Comparison of ENCODE assay signal across 18 cellular contexts in the genomic region with DNA sequence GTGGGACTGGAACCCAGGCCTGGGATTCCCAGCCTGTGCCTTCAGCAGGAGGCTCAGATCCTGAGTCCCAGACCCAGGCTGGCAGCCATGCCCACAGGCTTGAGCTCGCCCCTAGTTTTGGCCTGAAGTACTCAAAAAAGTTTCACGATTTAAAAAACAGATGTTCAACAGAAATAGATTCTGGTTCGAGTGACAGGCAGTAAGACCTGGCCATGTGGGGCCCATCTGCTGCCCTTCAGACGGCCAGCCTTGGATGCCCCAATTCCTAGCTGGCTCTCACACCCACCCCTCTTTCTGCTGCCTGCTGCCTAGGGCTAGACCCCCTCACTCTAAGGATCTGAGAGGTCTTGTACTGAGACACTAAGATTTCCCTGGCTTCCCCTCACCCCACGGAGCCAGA. TPM values are rescaled to one million over a fixed set of nuclear protein-coding genes. Genes with fewer than 3 reads are reported as not detected.
DNase-seq lines count a peak whose midpoint lies in the region; ATAC-seq and TF ChIP-seq lines count a peak whose summit lies in the region.
"Had no signal": no experiment of that assay in that cellular context is flagged by ENCODE, and none has a peak within 500 bp of the region (broad histone marks: within the 10 kb centered on the region; RNA-seq: fewer than 3 reads in every experiment).

No MANE protein-coding gene starts in this region.

- no peak overlapping the region for H3K4me2 ChIP-seq in hepatocyte
- H3K4me2 ChIP-seq: GM23338 had no signal

- CTCF ChIA-PET in Panc1 (lab: Charles Lee), result no interaction called here

- in situ Hi-C loops in Panc1 (cut with HindIII; ENCODE audit: low pct_unique_long_range_greater_than_20kb, low sequenced_read_pairs), result no loop called here

- no peaks in the 10 kb centered on the region for H3K9me3 ChIP-seq in Panc1 (ENCODE audit: control insufficient read depth, insufficient read depth, low read depth, low read length)
- no peaks in the 10 kb centered on the region for H3K9me3 ChIP-seq in hepatocyte (ENCODE audit: low read depth)
- no peaks in the 10 kb centered on the region for H3K9me3 ChIP-seq in skeletal muscle tissue (ENCODE audit: control insufficient read depth in 3 of 3, low read length in 3 of 3)
- H3K9me3 ChIP-seq: body of pancreas, left lung had no signal

- intact Hi-C loops in Panc1 (cut with micrococcal nuclease; ENCODE audit: unreplicated experiment), result no loop called here

- ATAC-seq in Panc1, result no peak
- ATAC-seq: body of pancreas, GM23338, left lung, natural killer cell, T-cell had no signal

- POLR2A ChIA-PET in Panc1 (lab: Charles Lee), result no interaction called here

- peaks cover 5% of the 10 kb centered on the region; the same call in 1 of the 2 replicates for H3K36me3 ChIP-seq in Panc1 (ENCODE audit: control insufficient read depth, insufficient read depth, low read length)
- H3K36me3 ChIP-seq in hepatocyte (replicated peaks; ENCODE audit: insufficient read depth, low read depth), result no peaks in the 10 kb centered on the region
- H3K36me3 ChIP-seq in skeletal muscle tissue (ENCODE audit: control insufficient read depth in 3 of 3, insufficient read depth in 3 of 3, low read length in 3 of 3), result peaks cover 5 to 19% (median 13%) of the 10 kb centered on the region in 3 donors

- TF ChIP-seq CTCF in Panc1 (IDR thresholded peaks at IDR 0.05) (no peak), hepatocyte (IDR thresholded peaks at IDR 0.05; ENCODE audit: poor library complexity) (no peak)

- H2AFZ ChIP-seq in hepatocyte, result no peak overlapping the region
- H2AFZ ChIP-seq: GM23338 had no signal

- H3K27me3 ChIP-seq in Panc1 (ENCODE audit: control insufficient read depth, insufficient read depth, low read length) (no peaks in the 10 kb centered on the region), hepatocyte (no peaks in the 10 kb centered on the region), skeletal muscle tissue (ENCODE audit: control insufficient read depth in 3 of 3, insufficient read depth in 3 of 3, low read length in 3 of 3) (no peaks in the 10 kb centered on the region)
- H3K27me3 ChIP-seq: body of pancreas had no signal

- no TSS peak for BruUV-seq in Panc1 (replicated peaks; lab: Mats Ljungman, UMichigan)

- peaks cover 13% of the 10 kb centered on the region for H3K79me2 ChIP-seq in hepatocyte

- H3K9ac ChIP-seq in skeletal muscle tissue (ENCODE audit: low read depth in 1 of 3, low read length in 3 of 3), result peak overlapping the region in 2 of 3 donors; percentile 6 to 68

- H3K27ac ChIP-seq in Panc1 (ENCODE audit: low read length) (peak overlapping the region; percentile 39; the same call in 1 of the 2 replicates), hepatocyte (peak overlapping the region; percentile 93), skeletal muscle tissue (ENCODE audit: low read depth, low read length) (peak overlapping the region; percentile 95)
- H3K27ac ChIP-seq: body of pancreas, left lung had no signal

- H3K4me1 ChIP-seq in Panc1 (ENCODE audit: control insufficient read depth, insufficient read depth, low read length) (peaks cover 21% of the 10 kb centered on the region), hepatocyte (ENCODE audit: insufficient read depth) (peaks cover 32% of the 10 kb centered on the region), skeletal muscle tissue (ENCODE audit: control insufficient read depth in 3 of 3, insufficient read depth in 3 of 3, low read length in 3 of 3) (peaks cover 65 to 81% (median 78%) of the 10 kb centered on the region in 3 donors)

- no peak overlapping the region for H3K4me3 ChIP-seq in Panc1 (ENCODE audit: low read depth in 2 of 2, low read length in 2 of 2)
- H3K4me3 ChIP-seq in hepatocyte, result no peak overlapping the region
- peak overlapping the region in 2 of 3 donors; percentile 27 to 35 for H3K4me3 ChIP-seq in skeletal muscle tissue (ENCODE audit: low read length in 3 of 3)
- H3K4me3 ChIP-seq: body of pancreas, GM23338, left lung had no signal

- 89% methylated on average over 5 of the region's 5 CpGs for WGBS in hepatocyte (ENCODE audit: low lambda C conversion rate, missing lambda C conversion rate)

- peaks cover 2% of the 10 kb centered on the region for H4K20me1 ChIP-seq in hepatocyte (ENCODE audit: insufficient read depth, poor library complexity, severe bottlenecking)

- H3K9me2 ChIP-seq in hepatocyte (replicated peaks; ENCODE audit: insufficient read depth), result no peaks in the 10 kb centered on the region

- DNase-seq in 8988T (peak; percentile 15), Panc1 (ENCODE audit: low read depth, low spot score) (no peak), hepatocyte (ENCODE audit: low spot score) (no peak), activated gamma-delta T cell (lab: John Stamatoyannopoulos, UW) (no peak), DMS153 treated with DMSO at 0.1 percent for 48 hours (lab: John Stamatoyannopoulos, UW; ENCODE audit: unreplicated experiment) (no peak), middle frontal gyrus (ENCODE audit: extremely low spot score, low spot score) (no peak), NCI-H1930 (lab: John Stamatoyannopoulos, UW) (no peak)
- DNase-seq: activated CD4-positive, alpha-beta T cell treated with anti-CD3 and anti-CD28 coated beads, Interleukin-2, amount 50 U/mL, for 4 hours; body of pancreas; EL; left lung; MM.1S; natural killer cell; NCI-H1694; T-cell had no signal

RNA-seq across cellular contexts. Expression of gene DMPK, which starts 2.8 kb away (rescaled TPM):
- total RNA-seq in Panc1 (2021; ENCODE audit: unreplicated experiment) (119 TPM), hepatocyte (25.2 and 71.4 TPM in 2 replicates), skeletal muscle tissue (160 TPM)
- polyA plus RNA-seq in Panc1 (2012; ENCODE audit: insufficient read length), result 151 TPM
- polyA plus RNA-seq in hepatocyte, result 46.0 and 60.7 TPM in 2 replicates

RNA-seq across cellular contexts. Expression of gene DMWD, which starts 7.5 kb away (rescaled TPM):
- total RNA-seq in Panc1 (2021; ENCODE audit: unreplicated experiment), result 64.6 TPM
- 40.8 TPM for polyA plus RNA-seq in Panc1 (2012; ENCODE audit: insufficient read length)
- 18.3 and 23.7 TPM in 2 replicates for total RNA-seq in hepatocyte
- 70.1 and 95.8 TPM in 2 replicates for polyA plus RNA-seq in hepatocyte
- 20.4 TPM for total RNA-seq in skeletal muscle tissue

RNA-seq across cellular contexts. Expression of gene SIX5, which starts 16.0 kb away (rescaled TPM):
- total RNA-seq in Panc1 (2021; ENCODE audit: unreplicated experiment) (38.7 TPM), hepatocyte (12.1 and 17.0 TPM in 2 replicates), skeletal muscle tissue (8.4 TPM)
- 55.2 TPM for polyA plus RNA-seq in Panc1 (2012; ENCODE audit: insufficient read length)
- 12.6 and 15.6 TPM in 2 replicates for polyA plus RNA-seq in hepatocyte

RNA-seq across cellular contexts. Expression of gene RSPH6A, which starts 30.0 kb away (rescaled TPM):
- total RNA-seq in Panc1 (2021; ENCODE audit: unreplicated experiment) (not detected), hepatocyte (0.12 TPM in 1 of 2 replicates, not detected in the other), skeletal muscle tissue (not detected)
- polyA plus RNA-seq in Panc1 (2012; ENCODE audit: insufficient read length), result not detected
- not detected in 2 replicates for polyA plus RNA-seq in hepatocyte

RNA-seq across cellular contexts. Expression of gene MEIOSIN, which starts 51.9 kb away (rescaled TPM):
- total RNA-seq in Panc1 (2021; ENCODE audit: unreplicated experiment) (not detected), hepatocyte (not detected in 2 replicates), skeletal muscle tissue (not detected)
- polyA plus RNA-seq in Panc1 (2012; ENCODE audit: insufficient read length), result not detected
- not detected in 2 replicates for polyA plus RNA-seq in hepatocyte
- total RNA-seq: body of pancreas, endothelial cell of umbilical vein, left lung, natural killer cell, T-cell had no signal
- polyA plus RNA-seq: endothelial cell of umbilical vein had no signal

Comparison
In these comparisons a context has a peak if more than half of its experiments do, and no peak if none do; other contexts are left out.
1. H3K27ac ChIP-seq: peak in every context shown above with its lines; median percentile 95 in skeletal muscle tissue; 93 in hepatocyte; 39 in Panc1.
2. H3K4me3 ChIP-seq: peak in skeletal muscle tissue (2 of 3); none in Panc1 (0 of 2) and hepatocyte (single experiment).